8 cellular contexts compared by ENCODE assay signal in the genomic region with DNA sequence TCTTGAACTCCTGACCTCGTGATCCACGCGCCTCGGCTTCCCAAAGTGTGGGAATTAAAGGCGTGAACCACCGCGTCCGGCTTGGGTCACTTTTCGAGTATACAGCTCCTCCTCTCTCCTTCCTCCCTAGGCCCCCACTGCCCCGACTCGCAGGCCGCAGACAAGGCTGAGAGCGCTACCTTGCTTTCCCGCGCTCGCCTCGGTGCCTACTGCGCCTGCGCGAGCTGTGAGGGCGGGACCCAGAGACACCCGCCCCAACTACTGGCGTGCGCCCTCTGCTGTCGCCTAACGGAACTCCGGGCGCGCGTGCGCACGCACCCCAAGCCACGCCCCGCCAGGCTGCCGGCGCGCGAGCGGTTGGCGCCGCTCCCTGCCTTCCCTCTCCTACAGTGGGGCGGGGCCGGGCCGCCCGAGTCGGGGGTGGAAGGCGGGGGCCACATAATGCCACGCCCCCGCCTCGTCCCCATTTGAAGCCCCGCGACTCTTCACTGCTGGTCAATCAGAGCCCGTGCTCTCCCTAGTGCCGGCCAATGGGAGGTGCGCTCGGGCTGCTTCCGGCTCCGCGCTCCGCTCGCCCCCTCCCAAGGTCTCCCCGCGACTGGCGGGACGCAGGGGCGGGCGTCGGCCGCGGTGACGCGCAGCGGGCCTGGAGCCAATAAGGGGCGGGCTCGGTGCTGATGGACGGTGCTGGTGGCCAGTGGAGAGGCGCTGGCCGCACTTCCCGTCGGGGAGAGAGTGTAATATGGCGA. TPM values are rescaled to one million over a fixed set of nuclear protein-coding genes. Genes with fewer than 3 reads are reported as not detected.
DNase-seq lines count a peak whose midpoint lies in the region; ATAC-seq and TF ChIP-seq lines count a peak whose summit lies in the region.

Gene RAB8A, plus strand, starts transcription at position 730 of the 749 bp plus-strand sequence. Its CDS starts 13 bp downstream, at position 743.

- CTCF ChIA-PET in naive thymus-derived CD4-positive, alpha-beta T cell (lab: Charles Lee), result interaction anchor here (0.5 to 3.6 kb wide), 14 partner anchors 16 to 482 kb away, joined by 3 to 26 read pairs (median 5); partner anchors contain the start of genes FAM32A and TPM4

- peaks cover 4% of the 10 kb centered on the region for H3K36me3 ChIP-seq in fibroblast of lung (ENCODE audit: control insufficient read depth, insufficient read depth, low read length)
- peaks cover 0 to 17% (median 6%) of the 10 kb centered on the region in 3 experiments for H3K36me3 ChIP-seq in naive thymus-derived CD4-positive, alpha-beta T cell (ENCODE audit: control insufficient read depth in 2 of 3, insufficient read depth in 3 of 3, low read length in 3 of 3)

- no peaks in the 10 kb centered on the region for H3K9me3 ChIP-seq in fibroblast of lung (ENCODE audit: control insufficient read depth, insufficient read depth, low read depth, low read length)
- H3K9me3 ChIP-seq in naive thymus-derived CD4-positive, alpha-beta T cell (ENCODE audit: control insufficient read depth in 2 of 3, low read length in 3 of 3), result no peaks in the 10 kb centered on the region

- H3K4me1 Mint-ChIP-seq in naive thymus-derived CD4-positive, alpha-beta T cell, result peaks cover 23 to 49% (median 40%) of the 10 kb centered on the region in 7 donors
- H3K4me1 Mint-ChIP-seq in stimulated activated naive B cell treated with anti-CD40 and anti-IgM and Interleukin-4, amounts not matched to agents 10 μg/mL and 1 μg/mL and 100 μg/mL, for 72 hours, result peaks cover 30 to 47% of the 10 kb centered on the region in 2 donors

- peaks cover 0 to 10% (median 4%) of the 10 kb centered on the region in 5 donors for H3K36me3 Mint-ChIP-seq in naive thymus-derived CD4-positive, alpha-beta T cell
- peaks cover 26 to 42% of the 10 kb centered on the region in 2 donors for H3K36me3 Mint-ChIP-seq in stimulated activated naive B cell treated with anti-CD40 and anti-IgM and Interleukin-4, amounts not matched to agents 10 μg/mL and 1 μg/mL and 100 μg/mL, for 72 hours

- peak within 1 kb of the TSS; percentile 98 for H2AFZ ChIP-seq in fibroblast of lung (ENCODE audit: low read length)

- DNase-seq in ELF-1 (ENCODE audit: low read depth, low spot score) (peak; percentile 100), GOT3 (lab: John Stamatoyannopoulos, UW) (peak; percentile 97), RPMI8226 (peak; percentile 99), fibroblast of lung (ENCODE audit: low read depth in 2 of 2) (peak; percentile 98 to 99)
- peak; percentile 97 to 99 for DNase-seq in activated T-helper 1 cell treated with anti-CD3 and anti-CD28 coated beads, Interleukin-2, amount 50 U/mL, for 16 hours (ENCODE audit: low read depth in 1 of 2, low spot score in 1 of 2)
- peak; percentile 98 to 100 (median 99) for DNase-seq in naive thymus-derived CD4-positive, alpha-beta T cell
- peak; percentile 99 for DNase-seq in stimulated activated naive B cell treated with anti-CD40 and anti-IgM and Interleukin-4, amounts not matched to agents 10 μg/mL and 1 μg/mL and 100 μg/mL, for 72 hours

- peaks cover 0 to 3% (median 0%) of the 10 kb centered on the region in 11 donors for H3K9me3 Mint-ChIP-seq in naive thymus-derived CD4-positive, alpha-beta T cell
- H3K9me3 Mint-ChIP-seq in stimulated activated naive B cell treated with anti-CD40 and anti-IgM and Interleukin-4, amounts not matched to agents 10 μg/mL and 1 μg/mL and 100 μg/mL, for 72 hours, result no peaks in the 10 kb centered on the region

- TF ChIP-seq CTCF in LNCAP (IDR thresholded peaks at IDR 0.05) (peak; percentile 90), fibroblast of lung (conservative IDR thresholded peaks at IDR 0.05 in 1 of 2, IDR thresholded peaks at IDR 0.05 in 1 of 2; ENCODE audit: low read depth in 1 of 2, low read length in 2 of 2) (peak; percentile 58 to 70)

- peak within 1 kb of the TSS; percentile 94 for H3K9ac ChIP-seq in fibroblast of lung (ENCODE audit: insufficient read depth, low read length)

- intact Hi-C loops in naive thymus-derived CD4-positive, alpha-beta T cell (cut with micrococcal nuclease), result loop anchor here (1.0 to 5.0 kb wide), 22 partner anchors 8 to 986 kb away; partner anchors contain the start of genes AP1M1 (in 2 of the 2), C19orf44 (in 2 of the 2), CALR3 (in 2 of the 2) and FAM32A (in 2 of the 2)

- peak within 1 kb of the TSS; percentile 91 for H3K27ac ChIP-seq in fibroblast of lung (ENCODE audit: insufficient read depth, low read length)
- peak within 1 kb of the TSS; percentile 94 for H3K27ac ChIP-seq in naive thymus-derived CD4-positive, alpha-beta T cell (ENCODE audit: low read depth, low read length)

- peaks cover 34% of the 10 kb centered on the region for H3K79me2 ChIP-seq in fibroblast of lung (ENCODE audit: control insufficient read depth, insufficient read depth, low read length)

- no peaks in the 10 kb centered on the region for H3K27me3 ChIP-seq in fibroblast of lung (ENCODE audit: control insufficient read depth, insufficient read depth, low read length)
- no peaks in the 10 kb centered on the region for H3K27me3 ChIP-seq in naive thymus-derived CD4-positive, alpha-beta T cell (ENCODE audit: control insufficient read depth in 2 of 2, insufficient read depth in 2 of 2, low read length in 2 of 2)

- POLR2A ChIA-PET in naive thymus-derived CD4-positive, alpha-beta T cell (lab: Charles Lee), result interaction anchor here (0.6 to 4.8 kb wide), 17 partner anchors 16 to 289 kb away, joined by 3 to 43 read pairs (median 4); partner anchors contain the start of genes FAM32A, HSH2D and TPM4

- peak within 1 kb of the TSS; percentile 89 to 99 (median 97) for H3K27ac Mint-ChIP-seq in naive thymus-derived CD4-positive, alpha-beta T cell
- H3K27ac Mint-ChIP-seq in stimulated activated naive B cell treated with anti-CD40 and anti-IgM and Interleukin-4, amounts not matched to agents 10 μg/mL and 1 μg/mL and 100 μg/mL, for 72 hours, result peak within 1 kb of the TSS; percentile 99

- H3K27me3 Mint-ChIP-seq in naive thymus-derived CD4-positive, alpha-beta T cell, result no peaks in the 10 kb centered on the region
- no peaks in the 10 kb centered on the region for H3K27me3 Mint-ChIP-seq in stimulated activated naive B cell treated with anti-CD40 and anti-IgM and Interleukin-4, amounts not matched to agents 10 μg/mL and 1 μg/mL and 100 μg/mL, for 72 hours

- peaks cover 9% of the 10 kb centered on the region for H3K4me1 ChIP-seq in fibroblast of lung (ENCODE audit: control insufficient read depth, extremely low read depth, insufficient read depth, low read length)
- H3K4me1 ChIP-seq in naive thymus-derived CD4-positive, alpha-beta T cell (ENCODE audit: control insufficient read depth in 2 of 2, insufficient read depth in 2 of 2, low read length in 2 of 2), result peaks cover 10 to 19% of the 10 kb centered on the region in 2 donors

- peak within 1 kb of the TSS; percentile 93 to 99 (median 98) for H3K4me3 Mint-ChIP-seq in naive thymus-derived CD4-positive, alpha-beta T cell
- peak within 1 kb of the TSS; percentile 99 to 100 for H3K4me3 Mint-ChIP-seq in stimulated activated naive B cell treated with anti-CD40 and anti-IgM and Interleukin-4, amounts not matched to agents 10 μg/mL and 1 μg/mL and 100 μg/mL, for 72 hours

- peak; percentile 93 for ATAC-seq in naive thymus-derived CD4-positive, alpha-beta T cell
- peak; percentile 92 to 94 for ATAC-seq in stimulated activated naive B cell treated with anti-CD40 and anti-IgM and Interleukin-4, amounts not matched to agents 10 μg/mL and 1 μg/mL and 100 μg/mL, for 72 hours (replicated peaks)

- no peaks in the 10 kb centered on the region for H4K20me1 ChIP-seq in fibroblast of lung (ENCODE audit: control insufficient read depth, extremely low read depth, insufficient read depth, low read length)

- peak within 1 kb of the TSS; percentile 85 for H3K4me2 ChIP-seq in fibroblast of lung (ENCODE audit: extremely low read depth, insufficient read depth, low read length)

- H3K4me3 ChIP-seq in fibroblast of lung (replicated peaks in 1 of 4; ENCODE audit: control extremely low read depth in 1 of 4, insufficient read depth in 1 of 4, low read depth in 3 of 4, low read length in 4 of 4), result peak within 1 kb of the TSS; percentile 76 to 100 (median 98)
- peak within 1 kb of the TSS; percentile 90 for H3K4me3 ChIP-seq in naive thymus-derived CD4-positive, alpha-beta T cell (ENCODE audit: low read length)

RNA-seq across cellular contexts. Expression of gene RAB8A, which starts in this region (rescaled TPM):
- 47.5 and 77.6 TPM in 2 replicates for total RNA-seq in fibroblast of lung
- 104 and 128 TPM in 2 replicates for polyA plus RNA-seq in fibroblast of lung
- 101 and 103 TPM in 2 replicates for polyA plus RNA-seq in fibroblast of lung (2012)
- polyA minus RNA-seq in fibroblast of lung (ENCODE audit: low replicate concordance), result 47.6 and 76.1 TPM in 2 replicates
- 100 to 1,000 TPM in 2 of 5 experiments, 10 to 100 TPM in 3; 64.4 to 154 (median 74.5) TPM for total RNA-seq in naive thymus-derived CD4-positive, alpha-beta T cell
- 10 to 100 TPM; 61.8 to 82.2 TPM for polyA plus RNA-seq in naive thymus-derived CD4-positive, alpha-beta T cell

Comparison
In these comparisons a context has a peak if more than half of its experiments do, and no peak if none do; other contexts are left out.
1. Peak in every context shown above with its lines: DNase-seq, ATAC-seq, H3K4me3 ChIP-seq and H3K27ac ChIP-seq.